Comparison of ENCODE assay signal across 1 cellular context in the genomic region with DNA sequence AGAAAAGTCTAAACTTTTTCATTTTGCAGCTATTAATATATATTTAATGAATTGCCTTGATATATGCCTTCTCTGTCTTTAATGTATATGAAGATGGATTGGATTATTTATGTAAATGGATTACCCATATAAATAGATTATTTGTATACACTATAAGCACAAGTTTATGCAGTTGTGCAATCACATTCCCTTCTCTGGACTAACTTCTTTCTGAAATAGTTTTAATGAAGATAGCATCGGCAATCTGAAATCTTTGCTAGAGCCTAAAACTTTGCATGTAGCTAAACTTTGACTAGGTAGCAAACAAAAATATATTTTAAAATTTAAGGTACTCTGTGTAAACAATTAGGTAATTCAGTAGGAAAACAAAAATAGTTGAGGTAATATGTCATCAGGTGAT.
TF ChIP-seq lines count a peak whose summit lies in the region.

No MANE protein-coding gene starts in this region.

TF ChIP-seq in HCT116, 20 proteins besides CTCF, POLR2A, EP300 and RAD21 (continued from another document):
- no peak for TF ChIP-seq REST (IDR thresholded peaks at IDR 0.05; ENCODE audit: low read depth)
- no peak for TF ChIP-seq ZFX (IDR thresholded peaks at IDR 0.05)
- no peak for TF ChIP-seq SP1 (IDR thresholded peaks at IDR 0.05; ENCODE audit: low read depth)
- TF ChIP-seq, protein P1, sequence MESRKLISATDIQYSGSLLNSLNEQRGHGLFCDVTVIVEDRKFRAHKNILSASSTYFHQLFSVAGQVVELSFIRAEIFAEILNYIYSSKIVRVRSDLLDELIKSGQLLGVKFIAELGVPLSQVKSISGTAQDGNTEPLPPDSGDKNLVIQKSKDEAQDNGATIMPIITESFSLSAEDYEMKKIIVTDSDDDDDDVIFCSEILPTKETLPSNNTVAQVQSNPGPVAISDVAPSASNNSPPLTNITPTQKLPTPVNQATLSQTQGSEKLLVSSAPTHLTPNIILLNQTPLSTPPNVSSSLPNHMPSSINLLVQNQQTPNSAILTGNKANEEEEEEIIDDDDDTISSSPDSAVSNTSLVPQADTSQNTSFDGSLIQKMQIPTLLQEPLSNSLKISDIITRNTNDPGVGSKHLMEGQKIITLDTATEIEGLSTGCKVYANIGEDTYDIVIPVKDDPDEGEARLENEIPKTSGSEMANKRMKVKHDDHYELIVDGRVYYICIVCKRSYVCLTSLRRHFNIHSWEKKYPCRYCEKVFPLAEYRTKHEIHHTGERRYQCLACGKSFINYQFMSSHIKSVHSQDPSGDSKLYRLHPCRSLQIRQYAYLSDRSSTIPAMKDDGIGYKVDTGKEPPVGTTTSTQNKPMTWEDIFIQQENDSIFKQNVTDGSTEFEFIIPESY (IDR thresholded peaks at IDR 0.05; ENCODE audit: extremely low read depth, insufficient replicate concordance, low read length) = no peak
- TF ChIP-seq SIN3A (IDR thresholded peaks at IDR 0.05; ENCODE audit: low read depth) = no peak
- TF ChIP-seq ZNF274 (IDR thresholded peaks at IDR 0.05; ENCODE audit: low read depth, low read length) = no peak
